23 cellular contexts compared by ENCODE assay signal in genomic region chr15:91950054-91950453, GRCh38.
A peak's percentile ranks its signal among the peaks of the same experiment; 100 is the strongest.
DNase-seq lines count a peak whose midpoint lies in the region; ATAC-seq, FAIRE-seq and TF ChIP-seq lines count a peak whose summit lies in the region.
"Had no signal": no experiment of that assay in that cellular context is flagged by ENCODE, and none has a peak within 500 bp of the region (broad histone marks: within the 10 kb centered on the region; RNA-seq: fewer than 3 reads in every experiment).

No MANE protein-coding gene starts in this region.

- no peak overlapping the region for H2BK12ac ChIP-seq in mesenchymal stem cell (ENCODE audit: low read length in 2 of 2)

- no peak for FAIRE-seq in keratinocyte (lab: Jason Lieb, UNC)

- peak overlapping the region; percentile 14; the same call in 1 of the 2 replicates for H3K4me2 ChIP-seq in BLaER1
- H3K4me2 ChIP-seq in keratinocyte (ENCODE audit: control insufficient read depth, extremely low read depth, insufficient read depth, low read depth, low read length): peak overlapping the region; percentile 31
- no peak overlapping the region for H3K4me2 ChIP-seq in mesenchymal stem cell (ENCODE audit: low read length, poor library complexity, severe bottlenecking)
- H3K4me2 ChIP-seq: A549 had no signal

- H3K9me3 ChIP-seq in BLaER1 (no peaks in the 10 kb centered on the region), HUES64 (ENCODE audit: insufficient read depth, low read depth, low read length) (no peaks in the 10 kb centered on the region), keratinocyte (ENCODE audit: control insufficient read depth, low read depth, low read length) (no peaks in the 10 kb centered on the region), mesenchymal stem cell (ENCODE audit: control insufficient read depth, low read length) (no peaks in the 10 kb centered on the region)
- H3K9me3 ChIP-seq: A549, heart right ventricle, sigmoid colon, testis, uterus had no signal

- no peaks in the 10 kb centered on the region for H3K27me3 ChIP-seq in BLaER1
- no peaks in the 10 kb centered on the region for H3K27me3 ChIP-seq in HUES64 (ENCODE audit: insufficient read depth, low read length)
- H3K27me3 ChIP-seq in keratinocyte (ENCODE audit: control insufficient read depth, extremely low read depth, insufficient read depth, low read length): no peaks in the 10 kb centered on the region
- H3K27me3 ChIP-seq in mesenchymal stem cell (ENCODE audit: control insufficient read depth in 1 of 2, insufficient read depth in 1 of 2, low read length in 2 of 2): peaks cover 0 to 7% of the 10 kb centered on the region in 2 experiments
- H3K27me3 ChIP-seq: heart right ventricle, sigmoid colon, testis, uterus had no signal

- peaks cover 24% of the 10 kb centered on the region for H3K4me1 ChIP-seq in BLaER1
- H3K4me1 ChIP-seq in HUES64 (ENCODE audit: insufficient read depth, low read length): peaks cover 36% of the 10 kb centered on the region
- peaks cover 76% of the 10 kb centered on the region for H3K4me1 ChIP-seq in keratinocyte (ENCODE audit: control insufficient read depth, extremely low read depth, insufficient read depth, low read length)
- peaks cover 4% of the 10 kb centered on the region for H3K4me1 ChIP-seq in mesenchymal stem cell (ENCODE audit: control insufficient read depth, insufficient read depth, low read depth, low read length)

- H2BK15ac ChIP-seq in mesenchymal stem cell (ENCODE audit: low read depth, poor library complexity, severe bottlenecking): no peak overlapping the region

- DNase-seq in central memory CD8-positive, alpha-beta T cell (ENCODE audit: low spot score in 2 of 2): no peak
- DNase-seq in keratinocyte (ENCODE audit: low read depth, low spot score) (no peak), mesenchymal stem cell (no peak)
- DNase-seq in stimulated activated CD4-positive, alpha-beta T cell treated with anti-CD3 and anti-CD28 coated beads, Interleukin-4, amount 100 ng/mL, for 24 hours: no peak
- no peak for DNase-seq in activated effector memory CD4-positive, alpha-beta T cell treated with Interleukin-2 at 50 U/mL for 16 hours
- DNase-seq: activated CD8-positive, alpha-beta memory T cell treated with anti-CD3 and anti-CD28 coated beads for 24 hours; DMS79 treated with DMSO at 0.1 percent for 48 hours; heart right ventricle; KBM-7; NCI-H1417 treated with DMSO at 0.1 percent for 48 hours; NCI-H446 treated with DMSO at 0.1 percent for 48 hours; NCI-H82; posterior cingulate gyrus; sigmoid colon; stimulated activated naive CD4-positive, alpha-beta T cell treated with Interleukin-2 at 50 U/mL for 16 hours; testis; uterus had no signal

- no peak overlapping the region for H4K91ac ChIP-seq in mesenchymal stem cell (ENCODE audit: low read length)

- H3K27ac ChIP-seq in BLaER1: no peak overlapping the region
- 0 out of 2 replicates have a peak overlapping the region, but pooled peaks have one; percentile 26 for H3K27ac ChIP-seq in HUES64 (ENCODE audit: low read depth, low read length)
- H3K27ac ChIP-seq in keratinocyte (ENCODE audit: control insufficient read depth, insufficient read depth, low read length): peak overlapping the region; percentile 96
- H3K27ac ChIP-seq in mesenchymal stem cell (ENCODE audit: low read length, poor library complexity, severe bottlenecking): no peak overlapping the region
- H3K27ac ChIP-seq: heart right ventricle, sigmoid colon, testis, uterus had no signal

- H3K4me3 Mint-ChIP-seq in central memory CD8-positive, alpha-beta T cell: no peak overlapping the region
- H3K4me3 Mint-ChIP-seq: B cell had no signal

- H3K9ac ChIP-seq in BLaER1: no peak overlapping the region
- no peak overlapping the region for H3K9ac ChIP-seq in HUES64 (ENCODE audit: low read depth, low read length)
- peak overlapping the region; percentile 81 for H3K9ac ChIP-seq in keratinocyte (ENCODE audit: control insufficient read depth, extremely low read depth, insufficient read depth, low read length)
- no peak overlapping the region for H3K9ac ChIP-seq in mesenchymal stem cell (ENCODE audit: low read length)

- peaks cover 1% of the 10 kb centered on the region for H3K79me1 ChIP-seq in mesenchymal stem cell (replicated peaks; ENCODE audit: low read length, poor library complexity, severe bottlenecking)

- dilution Hi-C loops in keratinocyte (cut with MboI; ENCODE audit: extremely low pct_ligation_motif_present, low sequenced_read_pairs): no loop called here

- H3K4me3 ChIP-seq in BLaER1 (no peak overlapping the region), HUES64 (ENCODE audit: low read length) (no peak overlapping the region), keratinocyte (ENCODE audit: control insufficient read depth in 2 of 3, extremely low read depth in 1 of 3, insufficient read depth in 2 of 3, low read depth in 1 of 3, low read length in 3 of 3) (no peak overlapping the region), mesenchymal stem cell (ENCODE audit: insufficient read depth in 1 of 2, low read depth in 1 of 2, low read length in 2 of 2) (no peak overlapping the region)
- H3K4me3 ChIP-seq: A549, heart right ventricle, sigmoid colon, SK-N-MC, testis, uterus had no signal

- no peak overlapping the region for H2BK5ac ChIP-seq in mesenchymal stem cell (ENCODE audit: low read depth, low read length, poor library complexity, severe bottlenecking)

- no peak for ATAC-seq in central memory CD8-positive, alpha-beta T cell (replicated peaks; ENCODE audit: extremely low read depth, poor library complexity, severe bottlenecking)
- no peak for ATAC-seq in HG03439 (IDR thresholded peaks at IDR 0.05; ENCODE audit: unreplicated experiment)
- ATAC-seq: A549, heart right ventricle had no signal

- H3K27me3 Mint-ChIP-seq in central memory CD8-positive, alpha-beta T cell: no peaks in the 10 kb centered on the region

- H3K18ac ChIP-seq in mesenchymal stem cell (ENCODE audit: low read depth in 1 of 2, low read length in 2 of 2): no peak overlapping the region

- no peak overlapping the region for H3K23ac ChIP-seq in mesenchymal stem cell (ENCODE audit: low read length in 2 of 2)

- peaks cover 95% of the 10 kb centered on the region for H3K4me1 Mint-ChIP-seq in central memory CD8-positive, alpha-beta T cell
- H3K4me1 Mint-ChIP-seq: B cell had no signal

- peaks cover 2% of the 10 kb centered on the region for H3K36me3 Mint-ChIP-seq in central memory CD8-positive, alpha-beta T cell (ENCODE audit: insufficient read depth)

- no peak overlapping the region for H3K4ac ChIP-seq in mesenchymal stem cell (ENCODE audit: low read depth in 1 of 2, low read length in 2 of 2)

- H3K79me2 ChIP-seq in keratinocyte (ENCODE audit: control insufficient read depth, insufficient read depth, low read length): peaks cover 60% of the 10 kb centered on the region

- H3K9me3 Mint-ChIP-seq in central memory CD8-positive, alpha-beta T cell: no peaks in the 10 kb centered on the region

- no peak overlapping the region for H4K8ac ChIP-seq in mesenchymal stem cell (ENCODE audit: low read length)

- H3K14ac ChIP-seq in mesenchymal stem cell (ENCODE audit: low read length in 2 of 2): no peak overlapping the region

- no peaks in the 10 kb centered on the region for H3K36me3 ChIP-seq in BLaER1
- H3K36me3 ChIP-seq in HUES64 (ENCODE audit: insufficient read depth, low read length): no peaks in the 10 kb centered on the region
- H3K36me3 ChIP-seq in keratinocyte (ENCODE audit: control insufficient read depth in 2 of 2, extremely low read depth in 1 of 2, insufficient read depth in 2 of 2, low read length in 2 of 2): no peaks in the 10 kb centered on the region
- H3K36me3 ChIP-seq in mesenchymal stem cell (ENCODE audit: control insufficient read depth in 1 of 2, insufficient read depth in 2 of 2, low read depth in 1 of 2, low read length in 2 of 2): no peaks in the 10 kb centered on the region
- H3K36me3 ChIP-seq: heart right ventricle, sigmoid colon, uterus had no signal

- no peak for TF ChIP-seq CTCF in keratinocyte (optimal IDR thresholded peaks at IDR 0.05 in 1 of 3, IDR thresholded peaks at IDR 0.05 in 1 of 3, conservative IDR thresholded peaks at IDR 0.05 in 1 of 3; ENCODE audit: extremely low read depth in 1 of 3, insufficient read depth in 2 of 3, low read length in 3 of 3)

- 0 out of 2 replicates have a peak, but pooled peaks cover 7% of the 10 kb centered on the region for H4K20me1 ChIP-seq in BLaER1
- H4K20me1 ChIP-seq in keratinocyte (ENCODE audit: control insufficient read depth, extremely low read depth, insufficient read depth, low read length): no peaks in the 10 kb centered on the region

- peak overlapping the region; percentile 54 for H3K27ac Mint-ChIP-seq in central memory CD8-positive, alpha-beta T cell (ENCODE audit: low read depth)
- H3K27ac Mint-ChIP-seq: B cell had no signal

- WGBS in HUES64: 46% methylated on average over 4 of the region's 4 CpGs
- whole genome bisulfite sequencing in mesenchymal stem cell: 27% methylated on average over 4 of the region's 4 CpGs

- H3K9me1 ChIP-seq in keratinocyte (ENCODE audit: control insufficient read depth, extremely low read depth, insufficient read depth, low read length): no peaks in the 10 kb centered on the region

- H2AFZ ChIP-seq in keratinocyte (ENCODE audit: control insufficient read depth, low read length): no peak overlapping the region
- H2AFZ ChIP-seq in mesenchymal stem cell (ENCODE audit: low read depth, low read length): no peak overlapping the region

- no peak overlapping the region for H2AK5ac ChIP-seq in mesenchymal stem cell (ENCODE audit: low read length, severe bottlenecking)

- H2BK120ac ChIP-seq in mesenchymal stem cell (ENCODE audit: low read depth, low read length): no peak overlapping the region

Comparison
In these comparisons a context has a peak if more than half of its experiments do, and no peak if none do; other contexts are left out.
1. H3K27ac ChIP-seq: peak in HUES64 (single experiment) and keratinocyte (single experiment); none in BLaER1 (single experiment) and mesenchymal stem cell (single experiment).